In the genomic region with DNA sequence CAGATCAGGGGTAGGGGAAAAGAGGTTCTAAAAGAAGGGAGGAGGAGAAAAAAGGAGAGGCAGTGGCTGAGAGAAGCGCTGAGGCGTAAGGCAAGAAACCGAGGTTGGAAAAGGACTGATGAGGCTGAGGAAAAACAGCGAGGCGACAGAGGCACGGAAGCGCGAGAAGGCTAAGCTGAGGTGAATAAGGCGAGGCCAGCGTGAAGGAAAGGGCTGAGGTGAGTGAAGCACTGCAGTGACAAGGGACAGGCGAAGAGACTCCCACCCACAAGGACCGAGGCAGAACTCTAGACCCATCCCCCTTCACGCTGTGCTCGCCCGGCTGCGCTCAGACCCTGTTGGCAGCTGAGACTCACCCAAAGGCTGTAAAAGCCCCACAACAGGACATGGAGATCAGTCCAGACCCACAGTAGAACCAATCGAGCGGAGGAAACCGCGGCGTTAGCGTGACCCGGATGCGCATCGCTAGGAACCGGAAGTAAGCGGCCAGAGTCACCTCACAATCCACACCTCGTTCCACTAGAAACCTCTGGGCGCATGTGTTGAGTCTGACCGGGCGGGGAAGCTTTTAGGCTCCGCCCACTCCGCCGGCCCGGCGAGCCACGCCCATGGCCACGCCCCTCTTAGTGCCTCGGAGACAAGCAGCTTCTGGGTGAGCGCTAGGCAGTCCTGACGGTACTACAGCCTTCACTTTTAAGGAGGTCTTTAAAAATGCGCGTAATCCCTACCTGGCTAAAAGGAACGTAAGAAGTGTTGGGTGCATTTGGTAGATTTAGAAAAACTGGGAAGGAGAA, we compare ENCODE assay signal across 1 cellular context.
A peak's percentile ranks its signal among the peaks of the same experiment; 100 is the strongest.
TF ChIP-seq lines count a peak whose summit lies in the region.

A gene with protein sequence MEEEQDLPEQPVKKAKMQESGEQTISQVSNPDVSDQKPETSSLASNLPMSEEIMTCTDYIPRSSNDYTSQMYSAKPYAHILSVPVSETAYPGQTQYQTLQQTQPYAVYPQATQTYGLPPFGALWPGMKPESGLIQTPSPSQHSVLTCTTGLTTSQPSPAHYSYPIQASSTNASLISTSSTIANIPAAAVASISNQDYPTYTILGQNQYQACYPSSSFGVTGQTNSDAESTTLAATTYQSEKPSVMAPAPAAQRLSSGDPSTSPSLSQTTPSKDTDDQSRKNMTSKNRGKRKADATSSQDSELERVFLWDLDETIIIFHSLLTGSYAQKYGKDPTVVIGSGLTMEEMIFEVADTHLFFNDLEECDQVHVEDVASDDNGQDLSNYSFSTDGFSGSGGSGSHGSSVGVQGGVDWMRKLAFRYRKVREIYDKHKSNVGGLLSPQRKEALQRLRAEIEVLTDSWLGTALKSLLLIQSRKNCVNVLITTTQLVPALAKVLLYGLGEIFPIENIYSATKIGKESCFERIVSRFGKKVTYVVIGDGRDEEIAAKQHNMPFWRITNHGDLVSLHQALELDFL (minus strand): TSS at position 443 of the 794 bp plus-strand sequence. CDS start 30,584 bp downstream, outside the sequence.

TF ChIP-seq in HepG2, 621 proteins besides CTCF, POLR2A, EP300 and RAD21 (continued from another document and continues in another):
- TF ChIP-seq DNMT3B (CRISPR knock-in tag; conservative IDR thresholded peaks at IDR 0.05): no peak; the same call in 1 of the 2 replicates
- TF ChIP-seq HNRNPL (IDR thresholded peaks at IDR 0.05; ENCODE audit: low read depth, low read length): no peak
- TF ChIP-seq ZNF468 (CRISPR knock-in tag; IDR thresholded peaks at IDR 0.05): no peak
- TF ChIP-seq FLYWCH1 (CRISPR knock-in tag; IDR thresholded peaks at IDR 0.05): no peak
- no peak for TF ChIP-seq HNF4G (IDR thresholded peaks at IDR 0.05; ENCODE audit: borderline replicate concordance, low read depth, low read length)
- TF ChIP-seq HNF4G (CRISPR knock-in tag; IDR thresholded peaks at IDR 0.05; ENCODE audit: borderline replicate concordance, low read depth): no peak
- TF ChIP-seq CBFB (CRISPR knock-in tag; IDR thresholded peaks at IDR 0.05): peak; percentile 45; the same call in 1 of the 2 replicates
- TF ChIP-seq, protein P1, sequence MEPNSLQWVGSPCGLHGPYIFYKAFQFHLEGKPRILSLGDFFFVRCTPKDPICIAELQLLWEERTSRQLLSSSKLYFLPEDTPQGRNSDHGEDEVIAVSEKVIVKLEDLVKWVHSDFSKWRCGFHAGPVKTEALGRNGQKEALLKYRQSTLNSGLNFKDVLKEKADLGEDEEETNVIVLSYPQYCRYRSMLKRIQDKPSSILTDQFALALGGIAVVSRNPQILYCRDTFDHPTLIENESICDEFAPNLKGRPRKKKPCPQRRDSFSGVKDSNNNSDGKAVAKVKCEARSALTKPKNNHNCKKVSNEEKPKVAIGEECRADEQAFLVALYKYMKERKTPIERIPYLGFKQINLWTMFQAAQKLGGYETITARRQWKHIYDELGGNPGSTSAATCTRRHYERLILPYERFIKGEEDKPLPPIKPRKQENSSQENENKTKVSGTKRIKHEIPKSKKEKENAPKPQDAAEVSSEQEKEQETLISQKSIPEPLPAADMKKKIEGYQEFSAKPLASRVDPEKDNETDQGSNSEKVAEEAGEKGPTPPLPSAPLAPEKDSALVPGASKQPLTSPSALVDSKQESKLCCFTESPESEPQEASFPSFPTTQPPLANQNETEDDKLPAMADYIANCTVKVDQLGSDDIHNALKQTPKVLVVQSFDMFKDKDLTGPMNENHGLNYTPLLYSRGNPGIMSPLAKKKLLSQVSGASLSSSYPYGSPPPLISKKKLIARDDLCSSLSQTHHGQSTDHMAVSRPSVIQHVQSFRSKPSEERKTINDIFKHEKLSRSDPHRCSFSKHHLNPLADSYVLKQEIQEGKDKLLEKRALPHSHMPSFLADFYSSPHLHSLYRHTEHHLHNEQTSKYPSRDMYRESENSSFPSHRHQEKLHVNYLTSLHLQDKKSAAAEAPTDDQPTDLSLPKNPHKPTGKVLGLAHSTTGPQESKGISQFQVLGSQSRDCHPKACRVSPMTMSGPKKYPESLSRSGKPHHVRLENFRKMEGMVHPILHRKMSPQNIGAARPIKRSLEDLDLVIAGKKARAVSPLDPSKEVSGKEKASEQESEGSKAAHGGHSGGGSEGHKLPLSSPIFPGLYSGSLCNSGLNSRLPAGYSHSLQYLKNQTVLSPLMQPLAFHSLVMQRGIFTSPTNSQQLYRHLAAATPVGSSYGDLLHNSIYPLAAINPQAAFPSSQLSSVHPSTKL (CRISPR knock-in tag; IDR thresholded peaks at IDR 0.05): no peak; the same call in 1 of the 2 replicates
- TF ChIP-seq SSRP1 (CRISPR knock-in tag; IDR thresholded peaks at IDR 0.05): no peak
- TF ChIP-seq MTA1 (CRISPR knock-in tag; IDR thresholded peaks at IDR 0.05; ENCODE audit: borderline replicate concordance): no peak
- no peak for TF ChIP-seq ZNF557 (CRISPR knock-in tag; IDR thresholded peaks at IDR 0.05)
- TF ChIP-seq ZNF225 (CRISPR knock-in tag; IDR thresholded peaks at IDR 0.05): peak; percentile 67; the same call in 1 of the 2 replicates
- TF ChIP-seq SCMH1 (CRISPR knock-in tag; IDR thresholded peaks at IDR 0.05; ENCODE audit: borderline replicate concordance): no peak
- TF ChIP-seq NAIF1 (CRISPR knock-in tag; IDR thresholded peaks at IDR 0.05; ENCODE audit: borderline replicate concordance): no peak
- TF ChIP-seq NFE2L1 (CRISPR knock-in tag; IDR thresholded peaks at IDR 0.05; ENCODE audit: borderline replicate concordance): no peak
- TF ChIP-seq ONECUT2 (CRISPR knock-in tag; IDR thresholded peaks at IDR 0.05): no peak
- peak; percentile 86; the same call in 1 of the 2 replicates for TF ChIP-seq SMAD1 (CRISPR knock-in tag; IDR thresholded peaks at IDR 0.05; ENCODE audit: borderline replicate concordance, low read depth)
- TF ChIP-seq, protein P2, sequence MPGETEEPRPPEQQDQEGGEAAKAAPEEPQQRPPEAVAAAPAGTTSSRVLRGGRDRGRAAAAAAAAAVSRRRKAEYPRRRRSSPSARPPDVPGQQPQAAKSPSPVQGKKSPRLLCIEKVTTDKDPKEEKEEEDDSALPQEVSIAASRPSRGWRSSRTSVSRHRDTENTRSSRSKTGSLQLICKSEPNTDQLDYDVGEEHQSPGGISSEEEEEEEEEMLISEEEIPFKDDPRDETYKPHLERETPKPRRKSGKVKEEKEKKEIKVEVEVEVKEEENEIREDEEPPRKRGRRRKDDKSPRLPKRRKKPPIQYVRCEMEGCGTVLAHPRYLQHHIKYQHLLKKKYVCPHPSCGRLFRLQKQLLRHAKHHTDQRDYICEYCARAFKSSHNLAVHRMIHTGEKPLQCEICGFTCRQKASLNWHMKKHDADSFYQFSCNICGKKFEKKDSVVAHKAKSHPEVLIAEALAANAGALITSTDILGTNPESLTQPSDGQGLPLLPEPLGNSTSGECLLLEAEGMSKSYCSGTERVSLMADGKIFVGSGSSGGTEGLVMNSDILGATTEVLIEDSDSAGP (CRISPR knock-in tag; IDR thresholded peaks at IDR 0.05; ENCODE audit: borderline replicate concordance): peak; percentile 72
- TF ChIP-seq, protein P3, sequence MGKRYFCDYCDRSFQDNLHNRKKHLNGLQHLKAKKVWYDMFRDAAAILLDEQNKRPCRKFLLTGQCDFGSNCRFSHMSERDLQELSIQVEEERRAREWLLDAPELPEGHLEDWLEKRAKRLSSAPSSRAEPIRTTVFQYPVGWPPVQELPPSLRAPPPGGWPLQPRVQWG (CRISPR knock-in tag; IDR thresholded peaks at IDR 0.05; ENCODE audit: borderline replicate concordance, low read depth): no peak
- TF ChIP-seq YEATS4 (CRISPR knock-in tag; IDR thresholded peaks at IDR 0.05; ENCODE audit: borderline replicate concordance): no peak
- TF ChIP-seq KDM2A (CRISPR knock-in tag; IDR thresholded peaks at IDR 0.05; ENCODE audit: borderline replicate concordance, low read depth): peak; percentile 90
- peak; percentile 100 for TF ChIP-seq NR2C2 (CRISPR knock-in tag; IDR thresholded peaks at IDR 0.05; ENCODE audit: borderline replicate concordance)
- TF ChIP-seq PCBP1 (IDR thresholded peaks at IDR 0.05; ENCODE audit: borderline replicate concordance, low read depth, low read length): no peak
- TF ChIP-seq, protein P4, sequence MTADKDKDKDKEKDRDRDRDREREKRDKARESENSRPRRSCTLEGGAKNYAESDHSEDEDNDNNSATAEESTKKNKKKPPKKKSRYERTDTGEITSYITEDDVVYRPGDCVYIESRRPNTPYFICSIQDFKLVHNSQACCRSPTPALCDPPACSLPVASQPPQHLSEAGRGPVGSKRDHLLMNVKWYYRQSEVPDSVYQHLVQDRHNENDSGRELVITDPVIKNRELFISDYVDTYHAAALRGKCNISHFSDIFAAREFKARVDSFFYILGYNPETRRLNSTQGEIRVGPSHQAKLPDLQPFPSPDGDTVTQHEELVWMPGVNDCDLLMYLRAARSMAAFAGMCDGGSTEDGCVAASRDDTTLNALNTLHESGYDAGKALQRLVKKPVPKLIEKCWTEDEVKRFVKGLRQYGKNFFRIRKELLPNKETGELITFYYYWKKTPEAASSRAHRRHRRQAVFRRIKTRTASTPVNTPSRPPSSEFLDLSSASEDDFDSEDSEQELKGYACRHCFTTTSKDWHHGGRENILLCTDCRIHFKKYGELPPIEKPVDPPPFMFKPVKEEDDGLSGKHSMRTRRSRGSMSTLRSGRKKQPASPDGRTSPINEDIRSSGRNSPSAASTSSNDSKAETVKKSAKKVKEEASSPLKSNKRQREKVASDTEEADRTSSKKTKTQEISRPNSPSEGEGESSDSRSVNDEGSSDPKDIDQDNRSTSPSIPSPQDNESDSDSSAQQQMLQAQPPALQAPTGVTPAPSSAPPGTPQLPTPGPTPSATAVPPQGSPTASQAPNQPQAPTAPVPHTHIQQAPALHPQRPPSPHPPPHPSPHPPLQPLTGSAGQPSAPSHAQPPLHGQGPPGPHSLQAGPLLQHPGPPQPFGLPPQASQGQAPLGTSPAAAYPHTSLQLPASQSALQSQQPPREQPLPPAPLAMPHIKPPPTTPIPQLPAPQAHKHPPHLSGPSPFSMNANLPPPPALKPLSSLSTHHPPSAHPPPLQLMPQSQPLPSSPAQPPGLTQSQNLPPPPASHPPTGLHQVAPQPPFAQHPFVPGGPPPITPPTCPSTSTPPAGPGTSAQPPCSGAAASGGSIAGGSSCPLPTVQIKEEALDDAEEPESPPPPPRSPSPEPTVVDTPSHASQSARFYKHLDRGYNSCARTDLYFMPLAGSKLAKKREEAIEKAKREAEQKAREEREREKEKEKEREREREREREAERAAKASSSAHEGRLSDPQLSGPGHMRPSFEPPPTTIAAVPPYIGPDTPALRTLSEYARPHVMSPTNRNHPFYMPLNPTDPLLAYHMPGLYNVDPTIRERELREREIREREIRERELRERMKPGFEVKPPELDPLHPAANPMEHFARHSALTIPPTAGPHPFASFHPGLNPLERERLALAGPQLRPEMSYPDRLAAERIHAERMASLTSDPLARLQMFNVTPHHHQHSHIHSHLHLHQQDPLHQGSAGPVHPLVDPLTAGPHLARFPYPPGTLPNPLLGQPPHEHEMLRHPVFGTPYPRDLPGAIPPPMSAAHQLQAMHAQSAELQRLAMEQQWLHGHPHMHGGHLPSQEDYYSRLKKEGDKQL (CRISPR knock-in tag; IDR thresholded peaks at IDR 0.05; ENCODE audit: low read depth): no peak
- TF ChIP-seq NFYC (CRISPR knock-in tag; IDR thresholded peaks at IDR 0.05): no peak; the same call in 1 of the 2 replicates
- TF ChIP-seq, protein P5, sequence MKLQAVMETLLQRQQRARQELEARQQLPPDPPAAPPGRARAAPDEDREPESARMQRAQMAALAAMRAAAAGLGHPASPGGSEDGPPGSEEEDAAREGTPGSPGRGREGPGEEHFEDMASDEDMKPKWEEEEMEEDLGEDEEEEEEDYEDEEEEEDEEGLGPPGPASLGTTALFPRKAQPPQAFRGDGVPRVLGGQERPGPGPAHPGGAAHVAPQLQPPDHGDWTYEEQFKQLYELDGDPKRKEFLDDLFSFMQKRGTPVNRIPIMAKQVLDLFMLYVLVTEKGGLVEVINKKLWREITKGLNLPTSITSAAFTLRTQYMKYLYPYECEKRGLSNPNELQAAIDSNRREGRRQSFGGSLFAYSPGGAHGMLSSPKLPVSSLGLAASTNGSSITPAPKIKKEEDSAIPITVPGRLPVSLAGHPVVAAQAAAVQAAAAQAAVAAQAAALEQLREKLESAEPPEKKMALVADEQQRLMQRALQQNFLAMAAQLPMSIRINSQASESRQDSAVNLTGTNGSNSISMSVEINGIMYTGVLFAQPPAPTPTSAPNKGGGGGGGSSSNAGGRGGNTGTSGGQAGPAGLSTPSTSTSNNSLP (IDR thresholded peaks at IDR 0.05; ENCODE audit: low read depth, low read length): no peak
- no peak for TF ChIP-seq SOX6 (IDR thresholded peaks at IDR 0.05)
- peak; percentile 36; the same call in 1 of the 2 replicates for TF ChIP-seq SOX6 (CRISPR knock-in tag; IDR thresholded peaks at IDR 0.05)
